Comparison of ENCODE assay signal across 8 cellular contexts in the genomic region with DNA sequence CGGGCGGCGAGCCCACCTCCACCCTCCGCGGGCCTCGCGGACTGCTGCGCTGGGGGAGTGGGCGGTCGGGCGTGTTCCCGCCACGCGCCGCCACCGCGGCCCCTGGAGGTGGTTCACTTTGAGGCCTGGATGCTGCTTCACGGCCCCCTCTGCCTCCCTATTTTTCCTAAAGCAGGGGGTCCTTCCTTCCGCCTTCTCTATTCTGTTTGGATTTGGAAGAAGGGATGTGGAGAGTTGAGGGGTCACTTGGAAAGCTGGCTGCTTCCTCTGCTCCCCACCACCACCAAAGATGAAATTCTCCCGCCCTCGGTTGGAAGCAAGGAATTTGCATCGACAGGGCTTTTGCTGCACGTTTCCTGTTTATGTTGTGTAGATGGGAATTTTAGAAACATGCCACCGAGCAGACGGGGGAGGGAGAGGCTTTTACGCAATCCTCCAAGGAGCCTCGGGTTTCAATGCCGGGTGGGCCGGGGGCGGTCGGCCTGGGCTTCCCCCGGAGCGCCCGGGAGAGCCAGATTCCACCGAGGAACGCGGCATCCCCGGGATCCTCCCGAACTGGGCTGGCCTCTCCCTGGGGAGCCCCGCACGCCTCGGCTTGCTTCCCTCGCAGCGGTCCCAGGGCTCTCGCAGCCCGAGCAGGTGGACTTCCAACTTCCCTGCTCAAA. TPM values are rescaled to one million over a fixed set of nuclear protein-coding genes. Genes with fewer than 3 reads are reported as not detected.
A peak's percentile ranks its signal among the peaks of the same experiment; 100 is the strongest.
DNase-seq lines count a peak whose midpoint lies in the region; ATAC-seq and TF ChIP-seq lines count a peak whose summit lies in the region.

No MANE protein-coding gene starts in this region.

- H3K4me1 ChIP-seq in mononuclear cell (ENCODE audit: insufficient read depth, low read length), result peaks cover 62% of the 10 kb centered on the region
- H3K4me1 ChIP-seq in uterus, result peaks cover 0 to 4% of the 10 kb centered on the region in 2 donors

- no peak overlapping the region for H3K27ac Mint-ChIP-seq in activated naive CD4-positive, alpha-beta T cell treated with anti-CD3 and anti-CD28 coated beads for 36 hours

- H3K27ac ChIP-seq in uterus, result peak overlapping the region; percentile 93 to 97

- TF ChIP-seq POLR2A in uterus (IDR thresholded peaks at IDR 0.05), result no peak

- no peak for ATAC-seq in HG02885 (IDR thresholded peaks at IDR 0.05; ENCODE audit: poor library complexity, unreplicated experiment)

- H3K4me1 Mint-ChIP-seq in activated naive CD4-positive, alpha-beta T cell treated with anti-CD3 and anti-CD28 coated beads for 36 hours (ENCODE audit: low read depth), result peaks cover 34% of the 10 kb centered on the region

- in situ Hi-C loops in GM13977 (cut with MboI; ENCODE audit: low pct_unique_long_range_greater_than_20kb, low sequenced_read_pairs, unreplicated experiment), result no loop called here

- H3K9me3 Mint-ChIP-seq in activated naive CD4-positive, alpha-beta T cell treated with anti-CD3 and anti-CD28 coated beads for 36 hours, result no peaks in the 10 kb centered on the region

- CTCF ChIA-PET in activated naive CD4-positive, alpha-beta T cell treated with anti-CD3 and anti-CD28 coated beads for 36 hours (lab: Charles Lee), result interaction anchor here (1.5 kb wide), 1 partner anchor 10 kb away, joined by 8 read pairs; no protein-coding TSS in a partner anchor

- H3K9me3 ChIP-seq in mononuclear cell (ENCODE audit: low read depth, low read length), result no peaks in the 10 kb centered on the region
- H3K9me3 ChIP-seq in uterus, result no peaks in the 10 kb centered on the region

- peak overlapping the region; percentile 73 for H3K4me3 Mint-ChIP-seq in activated naive CD4-positive, alpha-beta T cell treated with anti-CD3 and anti-CD28 coated beads for 36 hours

- TF ChIP-seq CTCF in epithelial cell of esophagus (IDR thresholded peaks at IDR 0.05; ENCODE audit: insufficient read depth, low read depth, low read length, missing control alignments) (no peak), uterus (IDR thresholded peaks at IDR 0.05) (no peak), GM13977 (IDR thresholded peaks at IDR 0.05; ENCODE audit: extremely low read depth, insufficient read depth, missing control alignments) (no peak)

- no peaks in the 10 kb centered on the region for H3K36me3 ChIP-seq in uterus

- no peak for DNase-seq in activated naive CD4-positive, alpha-beta T cell treated with anti-CD3 and anti-CD28 coated beads for 36 hours
- DNase-seq in activated naive CD4-positive, alpha-beta T cell (lab: John Stamatoyannopoulos, UW), result no peak
- DNase-seq in SK-N-DZ (ENCODE audit: low spot score), result peak; percentile 45
- DNase-seq in epithelial cell of esophagus (ENCODE audit: low read depth), result peak; percentile 59
- peak; percentile 66 to 67 for DNase-seq in uterus
- no peak for DNase-seq in GM13977 (ENCODE audit: low spot score)

- H3K27me3 Mint-ChIP-seq in activated naive CD4-positive, alpha-beta T cell treated with anti-CD3 and anti-CD28 coated beads for 36 hours (ENCODE audit: low read depth), result peaks cover 27% of the 10 kb centered on the region

- no peaks in the 10 kb centered on the region for H3K36me3 Mint-ChIP-seq in activated naive CD4-positive, alpha-beta T cell treated with anti-CD3 and anti-CD28 coated beads for 36 hours (ENCODE audit: low read depth)

- H3K27me3 ChIP-seq in mononuclear cell (ENCODE audit: insufficient read depth, low read length) (peaks cover 29% of the 10 kb centered on the region), uterus (no peaks in the 10 kb centered on the region)

- H3K4me3 ChIP-seq in epithelial cell of esophagus (ENCODE audit: low read length) (peak overlapping the region; percentile 76), mononuclear cell (ENCODE audit: low read length) (peak overlapping the region; percentile 73), uterus (peak overlapping the region; percentile 57 to 96)

- intact Hi-C loops in activated naive CD4-positive, alpha-beta T cell treated with anti-CD3 and anti-CD28 coated beads for 36 hours (cut with micrococcal nuclease), result loop anchor here (1.0 to 10.0 kb wide), 2 partner anchors 9 to 1610 kb away; partner anchors contain the start of genes RPL27A and TRIM66
- intact Hi-C loops in uterus (cut with DNase I; ENCODE audit: low total_unique reads), result no loop called here

RNA-seq across cellular contexts. Expression of gene SBF2, which starts 0.4 kb away (rescaled TPM):
- 1 to 10 TPM; 8.7 to 9.9 TPM for total RNA-seq in activated naive CD4-positive, alpha-beta T cell treated with anti-CD3 and anti-CD28 coated beads for 36 hours
- polyA plus RNA-seq in SK-N-DZ (2014; cell fraction: cytosol; rRNA removed), result 31.1 and 41.1 TPM in 2 replicates
- polyA plus RNA-seq in SK-N-DZ (2014; cell fraction: nucleus; rRNA removed), result 45.7 and 53.2 TPM in 2 replicates
- total RNA-seq in mononuclear cell (35.1 TPM), uterus (100 to 1,000 TPM in 2 of 4 donors, 10 to 100 TPM in 2; 45.0 to 202 (median 98.0) TPM)

RNA-seq across cellular contexts. Expression of gene ADM, which starts 10.5 kb away (rescaled TPM):
- total RNA-seq in activated naive CD4-positive, alpha-beta T cell treated with anti-CD3 and anti-CD28 coated beads for 36 hours, result under 1 TPM; 0.31 to 0.40 TPM
- polyA plus RNA-seq in SK-N-DZ (2014; cell fraction: cytosol; rRNA removed), result 182 and 240 TPM in 2 replicates
- 479 and 545 TPM in 2 replicates for polyA plus RNA-seq in SK-N-DZ (2014; cell fraction: nucleus; rRNA removed)
- total RNA-seq in mononuclear cell, result 93.5 TPM
- 100 to 1,000 TPM in 1 of 4 donors, 10 to 100 TPM in 3; 27.9 to 151 (median 47.2) TPM for total RNA-seq in uterus

Comparison
In these comparisons a context has a peak if more than half of its experiments do, and no peak if none do; other contexts are left out.
1. DNase-seq: peak in SK-N-DZ (single experiment), epithelial cell of esophagus (single experiment) and uterus (2 of 2); none in activated naive CD4-positive, alpha-beta T cell treated with anti-CD3 and anti-CD28 coated beads for 36 hours (single experiment), activated naive CD4-positive, alpha-beta T cell (0 of 4) and GM13977 (single experiment).
2. RNA of gene ADM, which starts 10.5 kb away (total RNA-seq): 93.5 TPM in mononuclear cell (single experiment) and 27.9 to 151 TPM in uterus; 0.31 to 0.40 TPM in activated naive CD4-positive, alpha-beta T cell treated with anti-CD3 and anti-CD28 coated beads for 36 hours; every median in the first group is over 10 times any median in the second.
3. Peak in every context shown above with its lines, with median percentiles within 50 percentile points of each other: H3K4me3 ChIP-seq.